ENCODE assay signal across 1 cellular context in genomic region chr1:245874942-245875580, GRCh38.
TF ChIP-seq lines count a peak whose summit lies in the region.

No MANE protein-coding gene starts in this region.

TF ChIP-seq in SK-N-SH, 30 proteins besides CTCF, POLR2A, EP300 and RAD21 (continued from another document):
- TF ChIP-seq SIN3A (IDR thresholded peaks at IDR 0.05; ENCODE audit: borderline replicate concordance, low read depth, low read length): peak; percentile 92; the same call in 1 of the 2 replicates
- peak; percentile 97 for TF ChIP-seq TEAD4 (IDR thresholded peaks at IDR 0.05; ENCODE audit: borderline replicate concordance, insufficient read depth)
- TF ChIP-seq POLR2AphosphoS5 (IDR thresholded peaks at IDR 0.05; ENCODE audit: low read depth, low read length): peak; percentile 94
- TF ChIP-seq ELF1 (IDR thresholded peaks at IDR 0.05): peak; percentile 63
- TF ChIP-seq YY1 (IDR thresholded peaks at IDR 0.05; ENCODE audit: low read depth): no peak; the same call in 1 of the 2 replicates
- TF ChIP-seq, protein P1, sequence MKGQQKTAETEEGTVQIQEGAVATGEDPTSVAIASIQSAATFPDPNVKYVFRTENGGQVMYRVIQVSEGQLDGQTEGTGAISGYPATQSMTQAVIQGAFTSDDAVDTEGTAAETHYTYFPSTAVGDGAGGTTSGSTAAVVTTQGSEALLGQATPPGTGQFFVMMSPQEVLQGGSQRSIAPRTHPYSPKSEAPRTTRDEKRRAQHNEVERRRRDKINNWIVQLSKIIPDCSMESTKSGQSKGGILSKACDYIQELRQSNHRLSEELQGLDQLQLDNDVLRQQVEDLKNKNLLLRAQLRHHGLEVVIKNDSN (IDR thresholded peaks at IDR 0.05; ENCODE audit: borderline replicate concordance, low read depth): no peak
- TF ChIP-seq, protein P2, sequence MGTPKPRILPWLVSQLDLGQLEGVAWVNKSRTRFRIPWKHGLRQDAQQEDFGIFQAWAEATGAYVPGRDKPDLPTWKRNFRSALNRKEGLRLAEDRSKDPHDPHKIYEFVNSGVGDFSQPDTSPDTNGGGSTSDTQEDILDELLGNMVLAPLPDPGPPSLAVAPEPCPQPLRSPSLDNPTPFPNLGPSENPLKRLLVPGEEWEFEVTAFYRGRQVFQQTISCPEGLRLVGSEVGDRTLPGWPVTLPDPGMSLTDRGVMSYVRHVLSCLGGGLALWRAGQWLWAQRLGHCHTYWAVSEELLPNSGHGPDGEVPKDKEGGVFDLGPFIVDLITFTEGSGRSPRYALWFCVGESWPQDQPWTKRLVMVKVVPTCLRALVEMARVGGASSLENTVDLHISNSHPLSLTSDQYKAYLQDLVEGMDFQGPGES (IDR thresholded peaks at IDR 0.05; ENCODE audit: low read depth, low read length): no peak
- TF ChIP-seq NFIC (IDR thresholded peaks at IDR 0.05; ENCODE audit: borderline replicate concordance): peak; percentile 100
- TF ChIP-seq MXI1 (IDR thresholded peaks at IDR 0.05; ENCODE audit: low read depth, low read length): peak; percentile 97
- no peak for TF ChIP-seq EZH2phosphoT487 (IDR thresholded peaks at IDR 0.05; ENCODE audit: borderline replicate concordance, low read depth)
- TF ChIP-seq, protein P3, sequence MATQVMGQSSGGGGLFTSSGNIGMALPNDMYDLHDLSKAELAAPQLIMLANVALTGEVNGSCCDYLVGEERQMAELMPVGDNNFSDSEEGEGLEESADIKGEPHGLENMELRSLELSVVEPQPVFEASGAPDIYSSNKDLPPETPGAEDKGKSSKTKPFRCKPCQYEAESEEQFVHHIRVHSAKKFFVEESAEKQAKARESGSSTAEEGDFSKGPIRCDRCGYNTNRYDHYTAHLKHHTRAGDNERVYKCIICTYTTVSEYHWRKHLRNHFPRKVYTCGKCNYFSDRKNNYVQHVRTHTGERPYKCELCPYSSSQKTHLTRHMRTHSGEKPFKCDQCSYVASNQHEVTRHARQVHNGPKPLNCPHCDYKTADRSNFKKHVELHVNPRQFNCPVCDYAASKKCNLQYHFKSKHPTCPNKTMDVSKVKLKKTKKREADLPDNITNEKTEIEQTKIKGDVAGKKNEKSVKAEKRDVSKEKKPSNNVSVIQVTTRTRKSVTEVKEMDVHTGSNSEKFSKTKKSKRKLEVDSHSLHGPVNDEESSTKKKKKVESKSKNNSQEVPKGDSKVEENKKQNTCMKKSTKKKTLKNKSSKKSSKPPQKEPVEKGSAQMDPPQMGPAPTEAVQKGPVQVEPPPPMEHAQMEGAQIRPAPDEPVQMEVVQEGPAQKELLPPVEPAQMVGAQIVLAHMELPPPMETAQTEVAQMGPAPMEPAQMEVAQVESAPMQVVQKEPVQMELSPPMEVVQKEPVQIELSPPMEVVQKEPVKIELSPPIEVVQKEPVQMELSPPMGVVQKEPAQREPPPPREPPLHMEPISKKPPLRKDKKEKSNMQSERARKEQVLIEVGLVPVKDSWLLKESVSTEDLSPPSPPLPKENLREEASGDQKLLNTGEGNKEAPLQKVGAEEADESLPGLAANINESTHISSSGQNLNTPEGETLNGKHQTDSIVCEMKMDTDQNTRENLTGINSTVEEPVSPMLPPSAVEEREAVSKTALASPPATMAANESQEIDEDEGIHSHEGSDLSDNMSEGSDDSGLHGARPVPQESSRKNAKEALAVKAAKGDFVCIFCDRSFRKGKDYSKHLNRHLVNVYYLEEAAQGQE (IDR thresholded peaks at IDR 0.05; ENCODE audit: low read depth, low read length): peak; percentile 40; the same call in 1 of the 2 replicates
